13 cellular contexts compared by ENCODE assay signal in the genomic region with DNA sequence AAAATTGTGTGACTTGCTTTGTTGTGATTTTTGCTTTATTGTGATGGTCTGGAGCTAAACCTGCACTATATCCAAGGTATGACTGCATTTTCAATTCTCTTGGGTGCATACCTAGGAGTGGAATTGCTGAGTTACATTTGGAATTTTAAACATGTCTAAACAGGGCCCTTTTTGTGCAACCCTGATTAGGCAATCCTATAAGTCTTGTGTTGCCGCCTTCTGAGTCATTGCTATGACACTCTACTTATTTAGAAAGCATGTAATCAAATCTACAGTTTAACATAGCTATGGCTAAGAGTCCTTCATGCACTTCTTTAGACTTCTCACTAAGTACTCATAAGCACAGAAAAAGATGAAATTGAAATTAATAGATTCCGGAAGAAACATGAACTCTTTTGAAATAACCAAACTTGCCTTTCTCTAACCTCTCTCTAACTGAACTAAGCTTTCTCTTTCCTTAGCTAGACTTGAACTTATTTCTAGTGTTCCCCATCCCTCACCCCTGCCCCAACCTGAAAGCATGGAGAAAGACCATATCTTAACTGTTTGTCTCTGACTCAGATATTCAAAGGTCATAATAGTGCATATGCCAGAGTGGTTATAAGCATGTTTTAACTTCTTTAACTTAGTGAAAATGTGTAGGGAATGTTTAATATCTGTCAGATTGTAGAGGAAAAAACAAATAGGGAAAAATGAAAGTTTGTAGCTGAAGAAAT.
DNase-seq lines count a peak whose midpoint lies in the region; ATAC-seq and TF ChIP-seq lines count a peak whose summit lies in the region.
"Had no signal": no experiment of that assay in that cellular context is flagged by ENCODE, and none has a peak within 500 bp of the region (broad histone marks: within the 10 kb centered on the region; RNA-seq: fewer than 3 reads in every experiment).

No MANE protein-coding gene starts in this region.

- ATAC-seq in HG02759 (IDR thresholded peaks at IDR 0.05; ENCODE audit: unreplicated experiment) = no peak
- ATAC-seq: stimulated activated naive CD8-positive, alpha-beta T cell treated with anti-CD3 and anti-CD28 coated beads, Interleukin-15, Interleukin-2, amounts not matched to agents 100 U/mL and 50 U/mL, for 24 hours had no signal

- TF ChIP-seq POLR2A in NB4 (IDR thresholded peaks at IDR 0.05; ENCODE audit: extremely low read depth, insufficient read length) = no peak

- H3K27ac Mint-ChIP-seq in osteocyte (ENCODE audit: unreplicated experiment) (peak overlapping the region; percentile 67), mesothelial cell of epicardium (no peak overlapping the region)

- H3K9me3 Mint-ChIP-seq in osteocyte (ENCODE audit: unreplicated experiment) (peaks cover 6% of the 10 kb centered on the region), mesothelial cell of epicardium (peaks cover 47% of the 10 kb centered on the region)

- H3K36me3 Mint-ChIP-seq in osteocyte (ENCODE audit: unreplicated experiment) = no peaks in the 10 kb centered on the region
- H3K36me3 Mint-ChIP-seq in mesothelial cell of epicardium = no peaks in the 10 kb centered on the region

- TF ChIP-seq CTCF in NB4 (IDR thresholded peaks at IDR 0.05; ENCODE audit: low read depth, low read length) (no peak), epithelial cell of esophagus (IDR thresholded peaks at IDR 0.05; ENCODE audit: insufficient read depth, low read depth, low read length, missing control alignments) (no peak), osteocyte (IDR thresholded peaks at IDR 0.05) (no peak), mesothelial cell of epicardium (IDR thresholded peaks at IDR 0.05; ENCODE audit: unreplicated experiment) (no peak)

- H3K4me1 Mint-ChIP-seq in osteocyte (ENCODE audit: unreplicated experiment) (peaks cover 14% of the 10 kb centered on the region), mesothelial cell of epicardium (no peaks in the 10 kb centered on the region)

- DNase-seq in EL (peak; percentile 89), NB4 (ENCODE audit: low read depth) (peak; percentile 11), epithelial cell of esophagus (ENCODE audit: low read depth) (peak; percentile 98), osteocyte (ENCODE audit: extremely low spot score, unreplicated experiment) (no peak), NCI-H2107 treated with DMSO at 0.1 percent for 48 hours (lab: John Stamatoyannopoulos, UW; ENCODE audit: unreplicated experiment) (no peak), mesothelial cell of epicardium (ENCODE audit: low spot score in 2 of 2, unreplicated experiment in 2 of 2) (no peak), germinal center (ENCODE audit: low spot score) (no peak)
- DNase-seq: central memory CD4-positive, alpha-beta T cell; glutamatergic neuron; SHP77 treated with DMSO at 0.1 percent for 48 hours; stimulated activated CD4-positive, alpha-beta T cell treated with anti-CD3 and anti-CD28 coated beads, Interleukin-4, amount 100 ng/mL, for 24 hours; stimulated activated naive CD8-positive, alpha-beta T cell treated with anti-CD3 and anti-CD28 coated beads, Interleukin-15, Interleukin-2, amounts not matched to agents 100 U/mL and 50 U/mL, for 24 hours had no signal

- no peak overlapping the region for H3K4me3 Mint-ChIP-seq in osteocyte (ENCODE audit: unreplicated experiment)
- H3K4me3 Mint-ChIP-seq in mesothelial cell of epicardium = no peak overlapping the region

- H3K4me3 ChIP-seq in NB4 (ENCODE audit: low read depth, low read length) = no peak overlapping the region
- no peak overlapping the region for H3K4me3 ChIP-seq in epithelial cell of esophagus (ENCODE audit: low read length)

- H3K27me3 Mint-ChIP-seq in osteocyte (ENCODE audit: unreplicated experiment) = no peaks in the 10 kb centered on the region
- H3K27me3 Mint-ChIP-seq in mesothelial cell of epicardium (ENCODE audit: low read depth) = no peaks in the 10 kb centered on the region

Comparison
In these comparisons a context has a peak if more than half of its experiments do, and no peak if none do; other contexts are left out.
1. DNase-seq: peak in EL (single experiment), NB4 (single experiment) and epithelial cell of esophagus (single experiment); none in osteocyte (single experiment), NCI-H2107 treated with DMSO at 0.1 percent for 48 hours (single experiment), mesothelial cell of epicardium (0 of 2) and germinal center (single experiment).